ENCODE assay signal across 8 cellular contexts in the genomic region with DNA sequence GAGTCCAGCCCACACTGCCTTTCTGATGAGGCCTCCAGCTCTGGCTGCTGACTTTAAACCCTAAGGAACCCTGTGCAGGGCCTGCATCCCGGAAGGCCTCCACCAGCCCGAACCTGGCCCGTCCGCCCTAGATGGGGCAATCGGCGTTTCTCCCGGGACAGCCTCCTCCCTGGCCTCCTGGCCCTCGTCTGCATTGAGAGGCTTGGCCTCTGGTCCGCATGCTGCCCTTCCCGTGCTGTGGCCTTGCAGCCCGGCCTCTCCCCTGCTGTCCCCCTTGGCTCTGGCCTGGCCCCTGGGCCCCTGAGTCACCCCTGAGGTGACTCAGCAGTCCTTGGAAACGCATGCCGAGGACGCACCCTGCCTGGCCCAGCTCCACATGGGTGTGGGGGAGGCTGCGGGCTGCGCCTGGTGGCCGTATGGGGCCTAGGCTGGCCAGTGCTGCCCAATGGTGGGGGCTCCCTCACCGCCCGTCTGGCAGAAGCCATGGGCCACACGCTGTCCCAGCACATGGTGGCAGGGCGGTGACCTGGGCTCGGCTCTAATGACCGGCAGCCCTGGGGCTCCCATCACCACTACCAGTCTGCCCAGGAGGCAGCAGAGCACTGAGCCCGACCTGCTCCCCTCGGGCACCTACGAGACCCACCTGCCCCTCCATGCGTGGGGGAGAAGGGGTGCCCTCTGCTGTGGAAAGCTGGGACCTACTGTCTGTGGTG. TPM values are rescaled to one million over a fixed set of nuclear protein-coding genes. Genes with fewer than 3 reads are reported as not detected.
DNase-seq lines count a peak whose midpoint lies in the region; ATAC-seq and TF ChIP-seq lines count a peak whose summit lies in the region.

No MANE protein-coding gene starts in this region.

- H3K27ac Mint-ChIP-seq in CD14-positive monocyte, result peak overlapping the region; percentile 70 to 94 (median 88)
- peak overlapping the region; percentile 94 for H3K27ac Mint-ChIP-seq in neural crest cell (ENCODE audit: unreplicated experiment)

- H3K36me3 Mint-ChIP-seq in CD14-positive monocyte (peaks cover 21 to 53% of the 10 kb centered on the region in 2 donors), neural crest cell (ENCODE audit: low read depth) (no peaks in the 10 kb centered on the region)
- no peaks in the 10 kb centered on the region for H3K36me3 Mint-ChIP-seq in activated T-cell treated with anti-CD3 and anti-CD28 coated beads, Interleukin-2, amount 50 U/mL, for 4 hours (ENCODE audit: insufficient read depth)

- H3K4me3 Mint-ChIP-seq in CD14-positive monocyte (peak overlapping the region in 1 of 2 donors; percentile 45), neural crest cell (peak overlapping the region; percentile 12)
- H3K4me3 Mint-ChIP-seq in activated T-cell treated with anti-CD3 and anti-CD28 coated beads, Interleukin-2, amount 50 U/mL, for 4 hours, result no peak overlapping the region

- no peaks in the 10 kb centered on the region for H3K27me3 Mint-ChIP-seq in CD14-positive monocyte (ENCODE audit: low read depth in 3 of 3)
- no peaks in the 10 kb centered on the region for H3K27me3 Mint-ChIP-seq in neural crest cell (ENCODE audit: low read depth)
- H3K27me3 Mint-ChIP-seq in activated T-cell treated with anti-CD3 and anti-CD28 coated beads, Interleukin-2, amount 50 U/mL, for 4 hours (ENCODE audit: low read depth), result no peaks in the 10 kb centered on the region

- ATAC-seq in esophagus mucosa (peak; percentile 63), GM18867 (IDR thresholded peaks at IDR 0.05; ENCODE audit: unreplicated experiment) (no peak)
- ATAC-seq in activated T-cell treated with anti-CD3 and anti-CD28 coated beads, Interleukin-2, amount 50 U/mL, for 4 hours, result no peak

- H3K9me3 Mint-ChIP-seq in CD14-positive monocyte (no peaks in the 10 kb centered on the region), neural crest cell (no peaks in the 10 kb centered on the region)
- H3K9me3 Mint-ChIP-seq in activated T-cell treated with anti-CD3 and anti-CD28 coated beads, Interleukin-2, amount 50 U/mL, for 4 hours, result no peaks in the 10 kb centered on the region

- intact Hi-C loops in CD14-positive monocyte (cut with micrococcal nuclease), result loop anchor here in 1 of 2 donors (2.0 kb wide), 1 partner anchor 56 kb away; no protein-coding TSS in a partner anchor

- H3K4me1 Mint-ChIP-seq in CD14-positive monocyte (peaks cover 64% of the 10 kb centered on the region), neural crest cell (peaks cover 25% of the 10 kb centered on the region)
- peaks cover 69% of the 10 kb centered on the region for H3K4me1 Mint-ChIP-seq in activated T-cell treated with anti-CD3 and anti-CD28 coated beads, Interleukin-2, amount 50 U/mL, for 4 hours (ENCODE audit: low read depth)

- DNase-seq in CD14-positive monocyte (ENCODE audit: low spot score) (peak; percentile 87), OCI-M1 (lab: John Stamatoyannopoulos, UW) (peak; percentile 92), neural crest cell (ENCODE audit: low read depth, low spot score) (no peak), NCI-H1694 (lab: John Stamatoyannopoulos, UW) (no peak), activated gamma-delta T cell treated with Interleukin-2 at 50 U/mL for 16 hours (no peak)
- DNase-seq in activated T-cell treated with anti-CD3 and anti-CD28 coated beads, Interleukin-2, amount 50 U/mL, for 4 hours, result no peak

- no peak for TF ChIP-seq CTCF in CD14-positive monocyte (IDR thresholded peaks at IDR 0.05)
- TF ChIP-seq CTCF in neural crest cell (conservative IDR thresholded peaks at IDR 0.05), result no peak

RNA-seq across cellular contexts. Expression of gene SH3GL1, which starts 25.7 kb away (rescaled TPM):
- polyA plus RNA-seq in CD14-positive monocyte, result 10 to 100 TPM; 14.0 to 15.0 TPM
- total RNA-seq in esophagus mucosa, result 114 TPM
- total RNA-seq in neural crest cell, result 85.9 and 95.3 TPM in 2 replicates
- total RNA-seq in activated T-cell treated with anti-CD3 and anti-CD28 coated beads, Interleukin-2, amount 50 U/mL, for 4 hours, result 10 to 100 TPM; 50.8 to 52.6 (median 52.2) TPM

RNA-seq across cellular contexts. Expression of gene CHAF1A, which starts 27.8 kb away (rescaled TPM):
- 1 to 10 TPM; 4.4 to 5.4 TPM for polyA plus RNA-seq in CD14-positive monocyte
- total RNA-seq in esophagus mucosa (17.3 TPM), neural crest cell (117 and 120 TPM in 2 replicates)
- 10 to 100 TPM; 59.1 to 81.0 (median 64.3) TPM for total RNA-seq in activated T-cell treated with anti-CD3 and anti-CD28 coated beads, Interleukin-2, amount 50 U/mL, for 4 hours

RNA-seq across cellular contexts. Expression of gene MPND, which starts 31.2 kb away (rescaled TPM):
- polyA plus RNA-seq in CD14-positive monocyte, result 1 to 10 TPM; 6.5 to 7.0 TPM
- total RNA-seq in esophagus mucosa (22.0 TPM), neural crest cell (45.3 and 45.6 TPM in 2 replicates)
- 10 to 100 TPM; 16.0 to 18.6 (median 18.1) TPM for total RNA-seq in activated T-cell treated with anti-CD3 and anti-CD28 coated beads, Interleukin-2, amount 50 U/mL, for 4 hours

RNA-seq across cellular contexts. Expression of gene STAP2, which starts 36.0 kb away (rescaled TPM):
- polyA plus RNA-seq in CD14-positive monocyte, result under 1 TPM in 1 of 2 donors, not detected in 1; 0.17 TPM
- 97.3 TPM for total RNA-seq in esophagus mucosa
- 4.1 and 5.0 TPM in 2 replicates for total RNA-seq in neural crest cell
- total RNA-seq in activated T-cell treated with anti-CD3 and anti-CD28 coated beads, Interleukin-2, amount 50 U/mL, for 4 hours, result 10 to 100 TPM; 11.1 to 13.2 (median 12.8) TPM

Comparison
In these comparisons a context has a peak if more than half of its experiments do, and no peak if none do; other contexts are left out.
1. DNase-seq: peak in CD14-positive monocyte (single experiment) and OCI-M1 (single experiment); none in neural crest cell (single experiment), NCI-H1694 (single experiment), activated T-cell treated with anti-CD3 and anti-CD28 coated beads, Interleukin-2, amount 50 U/mL, for 4 hours (single experiment) and activated gamma-delta T cell treated with Interleukin-2 at 50 U/mL for 16 hours (single experiment).